12 cellular contexts compared by ENCODE assay signal in genomic region chr5:1315018-1315708, GRCh38. TPM values are rescaled to one million over a fixed set of nuclear protein-coding genes. Genes with fewer than 3 reads are reported as not detected.
A peak's percentile ranks its signal among the peaks of the same experiment; 100 is the strongest.
DNase-seq lines count a peak whose midpoint lies in the region; ATAC-seq and TF ChIP-seq lines count a peak whose summit lies in the region.
"Had no signal": no experiment of that assay in that cellular context is flagged by ENCODE, and none has a peak within 500 bp of the region (broad histone marks: within the 10 kb centered on the region; RNA-seq: fewer than 3 reads in every experiment).

No MANE protein-coding gene starts in this region.

- intact Hi-C loops in CD4-positive, alpha-beta memory T cell (cut with micrococcal nuclease): loop anchor here (1.0 kb wide), 2 partner anchors 20 to 60 kb away; partner anchors contain the start of gene TERT
- intact Hi-C loops in mucosa of descending colon (cut with DNase I, micrococcal nuclease): no loop called here

- H3K4me1 Mint-ChIP-seq in CD4-positive, alpha-beta memory T cell: peaks cover 48 to 73% (median 58%) of the 10 kb centered on the region in 4 donors

- CTCF ChIA-PET in CD4-positive, alpha-beta memory T cell (lab: Charles Lee; ENCODE audit: partially characterized antibody): interaction anchor here (0.6 to 1.8 kb wide), 5 partner anchors 11 to 328 kb away, joined by 3 to 5 read pairs (median 4); no protein-coding TSS in a partner anchor

- H3K4me3 ChIP-seq in CD4-positive, alpha-beta memory T cell (ENCODE audit: low read length in 2 of 2): peak overlapping the region; percentile 53 to 62
- H3K4me3 ChIP-seq in WERI-Rb-1 (ENCODE audit: low read depth, low read length) (no peak overlapping the region), mucosa of descending colon (no peak overlapping the region)
- H3K4me3 ChIP-seq: lung had no signal

- H3K4me1 ChIP-seq in CD4-positive, alpha-beta memory T cell (ENCODE audit: insufficient read depth, low read length): peaks cover 60% of the 10 kb centered on the region
- peaks cover 41% of the 10 kb centered on the region for H3K4me1 ChIP-seq in mucosa of descending colon (ENCODE audit: low read depth)

- H3K27me3 Mint-ChIP-seq in CD4-positive, alpha-beta memory T cell: no peaks in the 10 kb centered on the region

- peaks cover 0 to 14% (median 3%) of the 10 kb centered on the region in 8 donors for H3K9me3 Mint-ChIP-seq in CD4-positive, alpha-beta memory T cell

- peaks cover 10% of the 10 kb centered on the region for H3K36me3 ChIP-seq in CD4-positive, alpha-beta memory T cell (ENCODE audit: insufficient read depth, low read length)
- H3K36me3 ChIP-seq in WERI-Rb-1: peaks cover 37% of the 10 kb centered on the region
- H3K36me3 ChIP-seq in mucosa of descending colon (ENCODE audit: low read depth): no peaks in the 10 kb centered on the region

- H3K27ac Mint-ChIP-seq in CD4-positive, alpha-beta memory T cell: peak overlapping the region; percentile 86 to 97 (median 94)

- peak; percentile 0 for ATAC-seq in GM21619 (IDR thresholded peaks at IDR 0.05; ENCODE audit: unreplicated experiment)
- peak; percentile 2 for ATAC-seq in mucosa of descending colon

- POLR2A ChIA-PET in CD4-positive, alpha-beta memory T cell (lab: Charles Lee; ENCODE audit: partially characterized antibody): interaction anchor here (0.8 to 4.2 kb wide), 11 partner anchors 9 to 327 kb away, joined by 3 to 31 read pairs (median 8); partner anchors contain the start of genes CLPTM1L and TERT

- peaks cover 0 to 6% of the 10 kb centered on the region in 2 donors for H3K9me3 ChIP-seq in CD4-positive, alpha-beta memory T cell (ENCODE audit: control insufficient read depth in 1 of 2, low read length in 2 of 2)
- H3K9me3 ChIP-seq in WERI-Rb-1 (ENCODE audit: severe bottlenecking) (peaks cover 1% of the 10 kb centered on the region), mucosa of descending colon (peaks cover 5% of the 10 kb centered on the region)

- peak overlapping the region; percentile 53 for H3K27ac ChIP-seq in CD4-positive, alpha-beta memory T cell (ENCODE audit: low read depth, low read length)
- no peak overlapping the region for H3K27ac ChIP-seq in WERI-Rb-1

- DNase-seq in CD4-positive, alpha-beta memory T cell: peak in 1 of 5 donors; percentile 14
- DNase-seq in WERI-Rb-1 (peak; percentile 6), mucosa of descending colon (peak in 1 of 3 donors; percentile 53), NCI-H1048 (lab: John Stamatoyannopoulos, UW) (no peak), KG1 (lab: John Stamatoyannopoulos, UW) (no peak), NCI-H1436 (lab: John Stamatoyannopoulos, UW) (no peak), KBM-7 (no peak)
- DNase-seq: T1000 had no signal

- no peaks in the 10 kb centered on the region for H3K27me3 ChIP-seq in CD4-positive, alpha-beta memory T cell (ENCODE audit: insufficient read depth, low read length)
- no peaks in the 10 kb centered on the region for H3K27me3 ChIP-seq in WERI-Rb-1 (ENCODE audit: insufficient read depth, low read depth, severe bottlenecking)
- H3K27me3 ChIP-seq: upper lobe of left lung had no signal

- in situ Hi-C loops in KBM-7 (cut with MboI; ENCODE audit: low pct_unique_long_range_greater_than_20kb, low sequenced_read_pairs): no loop called here

- H3K4me3 Mint-ChIP-seq in CD4-positive, alpha-beta memory T cell: peak overlapping the region; percentile 77 to 92 (median 84)

- TF ChIP-seq CTCF in WERI-Rb-1 (IDR thresholded peaks at IDR 0.05; ENCODE audit: low read depth, low read length): no peak
- no peak for TF ChIP-seq CTCF in mucosa of descending colon (IDR thresholded peaks at IDR 0.05)

- H3K36me3 Mint-ChIP-seq in CD4-positive, alpha-beta memory T cell: peaks cover 2 to 33% of the 10 kb centered on the region in 2 donors

RNA-seq across cellular contexts. Expression of gene TERT, which starts 20.3 kb away (rescaled TPM):
- not detected for total RNA-seq in CD4-positive, alpha-beta memory T cell
- under 1 TPM; 0.12 to 0.13 TPM for polyA plus RNA-seq in CD4-positive, alpha-beta memory T cell
- 1 to 10 TPM; 2.1 to 5.0 (median 2.8) TPM for total RNA-seq in mucosa of descending colon
- total RNA-seq: fibroblast of villous mesenchyme, lung had no signal

RNA-seq across cellular contexts. Expression of gene CLPTM1L, which starts 29.7 kb away (rescaled TPM):
- total RNA-seq in CD4-positive, alpha-beta memory T cell: 10 to 100 TPM; 86.0 to 87.4 TPM
- 10 to 100 TPM; 34.1 to 59.2 TPM for polyA plus RNA-seq in CD4-positive, alpha-beta memory T cell
- total RNA-seq in mucosa of descending colon: 100 to 1,000 TPM in 1 of 3 donors, 10 to 100 TPM in 2; 86.6 to 101 (median 97.6) TPM

Comparison
In these comparisons a context has a peak if more than half of its experiments do, and no peak if none do; other contexts are left out.
1. H3K4me3 ChIP-seq: peak in CD4-positive, alpha-beta memory T cell (2 of 2); none in WERI-Rb-1 (single experiment) and mucosa of descending colon (single experiment).